In the genomic region with DNA sequence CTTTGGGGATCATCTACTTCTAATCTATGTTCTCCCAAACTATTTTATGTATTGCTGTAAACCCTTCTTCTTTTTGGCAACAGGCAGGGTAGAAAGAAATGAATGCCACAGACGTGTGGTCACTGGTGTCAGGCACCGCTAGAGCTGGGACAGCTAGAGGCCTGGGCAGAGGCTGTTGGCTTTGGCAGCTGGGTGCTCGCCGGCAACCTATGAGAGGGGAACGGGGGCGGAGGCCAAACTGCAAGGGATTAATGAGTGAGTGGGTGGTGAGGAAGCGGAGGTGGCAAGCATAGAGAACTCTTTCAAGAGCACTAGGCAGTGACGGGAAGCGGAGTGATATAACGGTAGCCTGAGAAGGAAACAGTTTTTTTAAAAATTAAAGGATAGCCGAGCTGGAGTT, we compare ENCODE assay signal across 30 cellular contexts.
DNase-seq lines count a peak whose midpoint lies in the region; ATAC-seq and TF ChIP-seq lines count a peak whose summit lies in the region.
"Had no signal": no experiment of that assay in that cellular context is flagged by ENCODE, and none has a peak within 500 bp of the region (broad histone marks: within the 10 kb centered on the region; RNA-seq: fewer than 3 reads in every experiment).

No MANE protein-coding gene starts in this region.

- H3K4me2 ChIP-seq in mesenchymal stem cell (ENCODE audit: low read length, poor library complexity, severe bottlenecking) (no peak overlapping the region), trophoblast cell (ENCODE audit: low read length) (no peak overlapping the region)

- H2BK12ac ChIP-seq in mesenchymal stem cell (ENCODE audit: low read length in 2 of 2) (no peak overlapping the region), trophoblast cell (ENCODE audit: low read length) (no peak overlapping the region)

- intact Hi-C loops in upper lobe of right lung (cut with DNase I): no loop called here

- H2BK120ac ChIP-seq in mesenchymal stem cell (ENCODE audit: low read depth, low read length): no peak overlapping the region
- no peak overlapping the region for H2BK120ac ChIP-seq in trophoblast cell (ENCODE audit: insufficient read depth, low read length, poor library complexity)

- ATAC-seq in upper lobe of right lung: peak; percentile 66
- ATAC-seq: left colon, Panc1 had no signal

- H3K23ac ChIP-seq in mesenchymal stem cell (ENCODE audit: low read length in 2 of 2): no peak overlapping the region
- no peak overlapping the region for H3K23ac ChIP-seq in trophoblast cell (ENCODE audit: low read length)

- H2BK5ac ChIP-seq in mesenchymal stem cell (ENCODE audit: low read depth, low read length, poor library complexity, severe bottlenecking) (no peak overlapping the region), trophoblast cell (ENCODE audit: low read depth, low read length, poor library complexity) (no peak overlapping the region)

- H3K14ac ChIP-seq in mesenchymal stem cell (ENCODE audit: low read length in 2 of 2): no peak overlapping the region
- no peak overlapping the region for H3K14ac ChIP-seq in trophoblast cell (ENCODE audit: low read length)

- H2AFZ ChIP-seq in mesenchymal stem cell (ENCODE audit: low read depth, low read length) (no peak overlapping the region), trophoblast cell (ENCODE audit: insufficient read depth, low read length, poor library complexity) (no peak overlapping the region)
- H2AFZ ChIP-seq: parathyroid adenoma had no signal

- no peak overlapping the region for H3K18ac ChIP-seq in mesenchymal stem cell (ENCODE audit: low read depth in 1 of 2, low read length in 2 of 2)
- no peak overlapping the region for H3K18ac ChIP-seq in trophoblast cell (ENCODE audit: low read length)

- H3K4me3 ChIP-seq in H7 (ENCODE audit: insufficient read depth, low read depth, low read length): no peak overlapping the region
- H3K4me3 ChIP-seq in mesenchymal stem cell (ENCODE audit: insufficient read depth in 1 of 2, low read depth in 1 of 2, low read length in 2 of 2): no peak overlapping the region
- no peak overlapping the region for H3K4me3 ChIP-seq in upper lobe of right lung
- H3K4me3 ChIP-seq in trophoblast cell (ENCODE audit: low read depth, low read length): no peak overlapping the region
- H3K4me3 ChIP-seq: dorsolateral prefrontal cortex, spleen had no signal

- TF ChIP-seq CTCF in upper lobe of right lung (IDR thresholded peaks at IDR 0.05): no peak

- H3K36me3 ChIP-seq in H7 (replicated peaks; ENCODE audit: control insufficient read depth, insufficient read depth, low read length): no peaks in the 10 kb centered on the region
- H3K36me3 ChIP-seq in mesenchymal stem cell (ENCODE audit: control insufficient read depth in 1 of 2, insufficient read depth in 2 of 2, low read depth in 1 of 2, low read length in 2 of 2): peaks cover 0 to 3% of the 10 kb centered on the region in 2 experiments
- H3K36me3 ChIP-seq in upper lobe of right lung: no peaks in the 10 kb centered on the region
- no peaks in the 10 kb centered on the region for H3K36me3 ChIP-seq in trophoblast cell (ENCODE audit: control insufficient read depth in 1 of 2, insufficient read depth in 2 of 2, low read length in 2 of 2)
- H3K36me3 ChIP-seq: brain microvascular endothelial cell, spleen had no signal

- no peak overlapping the region for H4K91ac ChIP-seq in mesenchymal stem cell (ENCODE audit: low read length)
- H4K91ac ChIP-seq in trophoblast cell (ENCODE audit: low read depth, low read length): no peak overlapping the region

- H3K27ac ChIP-seq in mesenchymal stem cell (ENCODE audit: low read length, poor library complexity, severe bottlenecking): no peak overlapping the region
- no peak overlapping the region for H3K27ac ChIP-seq in upper lobe of right lung
- H3K27ac ChIP-seq in trophoblast cell (ENCODE audit: low read depth, low read length): no peak overlapping the region
- H3K27ac ChIP-seq: brain microvascular endothelial cell, dorsolateral prefrontal cortex, parathyroid adenoma, spleen had no signal

- H3K27me3 ChIP-seq in H7 (ENCODE audit: control insufficient read depth, insufficient read depth, low read length) (no peaks in the 10 kb centered on the region), mesenchymal stem cell (ENCODE audit: control insufficient read depth in 1 of 2, insufficient read depth in 1 of 2, low read length in 2 of 2) (no peaks in the 10 kb centered on the region), upper lobe of right lung (peaks cover 4% of the 10 kb centered on the region), trophoblast cell (ENCODE audit: insufficient read depth, low read length) (no peaks in the 10 kb centered on the region)
- H3K27me3 ChIP-seq: brain microvascular endothelial cell, dorsolateral prefrontal cortex had no signal

- H2BK15ac ChIP-seq in mesenchymal stem cell (ENCODE audit: low read depth, poor library complexity, severe bottlenecking): no peak overlapping the region

- H3K9ac ChIP-seq in mesenchymal stem cell (ENCODE audit: low read length): no peak overlapping the region
- no peak overlapping the region for H3K9ac ChIP-seq in trophoblast cell (ENCODE audit: low read length)
- H3K9ac ChIP-seq: parathyroid adenoma had no signal

- no peak overlapping the region for H4K12ac ChIP-seq in trophoblast cell (ENCODE audit: low read depth, low read length)

- H3K79me1 ChIP-seq in mesenchymal stem cell (replicated peaks; ENCODE audit: low read length, poor library complexity, severe bottlenecking) (peaks cover 5% of the 10 kb centered on the region), trophoblast cell (ENCODE audit: low read length) (no peaks in the 10 kb centered on the region)

- peak; percentile 30 for DNase-seq in H7
- DNase-seq in astrocyte of the hippocampus (ENCODE audit: low read depth, low spot score): peak; percentile 28
- DNase-seq in mesenchymal stem cell: no peak
- peak; percentile 51 for DNase-seq in upper lobe of right lung
- DNase-seq in trophoblast cell: no peak
- no peak for DNase-seq in RKO (ENCODE audit: low spot score)
- no peak for DNase-seq in putamen (ENCODE audit: low spot score)
- DNase-seq: activated CD4-positive, alpha-beta memory T cell treated with anti-CD3 and anti-CD28 coated beads, Interleukin-2, amount 10 ng/mL, durations not matched to agents 7 days and 5 days; activated CD4-positive, alpha-beta T cell treated with anti-CD3 and anti-CD28 coated beads for 1 hour; activated CD8-positive, alpha-beta memory T cell treated with anti-CD3 and anti-CD28 coated beads, Interleukin-2, amount 50 U/mL, for 48 hours; activated naive CD4-positive, alpha-beta T cell treated with anti-CD3 and anti-CD28 coated beads for 36 hours; brain microvascular endothelial cell; C1 segment of cervical spinal cord; cerebellar nuclear complex; DND-41; dorsolateral prefrontal cortex; GF-D8; GOT3; KBM-7; left colon; MM.1S; NCI-H1417 treated with DMSO at 0.1 percent for 48 hours; NCI-H2081 treated with DMSO at 0.1 percent for 48 hours; NCI-H345; NCI-H748 treated with DMSO at 0.1 percent for 48 hours; SIG-M5; spleen; stimulated activated CD4-positive, alpha-beta T cell treated with anti-CD3 and anti-CD28 coated beads, Interleukin-2, amount 100 ng/mL, for 24 hours had no signal

- no peaks in the 10 kb centered on the region for H3K79me2 ChIP-seq in trophoblast cell (ENCODE audit: control insufficient read depth, insufficient read depth, low read length, poor library complexity)
- H3K79me2 ChIP-seq: parathyroid adenoma had no signal

- WGBS in mesenchymal stem cell: 91% methylated on average over 11 of the region's 11 CpGs
- WGBS in trophoblast cell (ENCODE audit: extremely low coverage, insufficient coverage, insufficient read length): no CpG with 5 or more reads among the region's 11 CpGs

- H2AK5ac ChIP-seq in mesenchymal stem cell (ENCODE audit: low read length, severe bottlenecking): peak overlapping the region; percentile 47
- no peak overlapping the region for H2AK5ac ChIP-seq in trophoblast cell (ENCODE audit: low read length)

- H4K8ac ChIP-seq in mesenchymal stem cell (ENCODE audit: low read length) (no peak overlapping the region), trophoblast cell (ENCODE audit: low read depth, low read length) (no peak overlapping the region)

- H3K9me3 ChIP-seq in mesenchymal stem cell (ENCODE audit: control insufficient read depth, low read length) (no peaks in the 10 kb centered on the region), upper lobe of right lung (no peaks in the 10 kb centered on the region), trophoblast cell (ENCODE audit: insufficient read depth, low read depth, low read length) (no peaks in the 10 kb centered on the region)
- H3K9me3 ChIP-seq: spleen had no signal

- H3K4me1 ChIP-seq in mesenchymal stem cell (ENCODE audit: control insufficient read depth, insufficient read depth, low read depth, low read length) (peaks cover 8% of the 10 kb centered on the region), upper lobe of right lung (no peaks in the 10 kb centered on the region), trophoblast cell (ENCODE audit: control insufficient read depth in 1 of 2, insufficient read depth in 2 of 2, low read length in 2 of 2) (no peaks in the 10 kb centered on the region)
- H3K4me1 ChIP-seq: parathyroid adenoma, spleen had no signal

- H3K4ac ChIP-seq in mesenchymal stem cell (ENCODE audit: low read depth in 1 of 2, low read length in 2 of 2) (no peak overlapping the region), trophoblast cell (ENCODE audit: low read depth, low read length) (no peak overlapping the region)

Comparison
In these comparisons a context has a peak if more than half of its experiments do, and no peak if none do; other contexts are left out.
1. DNase-seq: peak in H7 (single experiment), astrocyte of the hippocampus (single experiment) and upper lobe of right lung (single experiment); none in mesenchymal stem cell (single experiment), trophoblast cell (0 of 2), RKO (single experiment) and putamen (single experiment).